In the genomic region with DNA sequence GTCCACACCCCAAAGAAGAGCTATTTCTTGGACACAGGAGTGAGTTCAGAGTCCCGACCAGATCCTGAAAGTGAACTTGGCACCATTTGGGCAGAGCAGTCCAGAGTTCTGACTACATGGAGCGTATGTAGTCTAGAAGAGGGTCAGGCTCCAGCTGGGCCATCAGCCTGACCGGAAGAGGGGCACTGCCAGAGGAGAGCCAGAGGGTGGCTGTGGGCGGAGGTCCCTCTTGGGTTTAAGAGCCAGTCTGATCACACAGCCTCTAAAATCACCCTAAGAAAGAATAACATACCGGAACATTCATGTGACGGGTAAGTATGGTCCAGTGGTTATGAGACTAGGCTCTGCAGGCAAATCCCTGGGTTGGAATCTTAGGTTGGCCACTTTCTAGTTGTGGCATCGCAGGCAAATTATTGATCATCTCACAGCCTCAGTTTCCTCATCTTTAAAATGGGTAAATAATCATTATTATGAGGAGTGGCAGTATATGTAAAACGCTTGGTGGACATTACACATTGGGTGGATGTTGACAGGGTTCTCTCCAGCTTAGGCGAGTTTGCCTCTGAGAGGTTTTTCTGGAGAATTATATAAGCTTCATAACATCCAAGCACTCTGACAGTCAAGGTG, we compare ENCODE assay signal across 8 cellular contexts. TPM values are rescaled to one million over a fixed set of nuclear protein-coding genes. Genes with fewer than 3 reads are reported as not detected.
DNase-seq lines count a peak whose midpoint lies in the region; ATAC-seq and TF ChIP-seq lines count a peak whose summit lies in the region.

No MANE protein-coding gene starts in this region.

- H3K4me1 ChIP-seq in gastrocnemius medialis: peaks cover 13 to 15% of the 10 kb centered on the region in 2 donors

- H3K36me3 ChIP-seq in WERI-Rb-1 (peaks cover 4% of the 10 kb centered on the region; the same call in 1 of the 2 replicates), gastrocnemius medialis (no peaks in the 10 kb centered on the region)

- H3K9me3 ChIP-seq in WERI-Rb-1 (ENCODE audit: severe bottlenecking) (no peaks in the 10 kb centered on the region), gastrocnemius medialis (no peaks in the 10 kb centered on the region)

- in situ Hi-C loops in gastrocnemius medialis (cut with MboI; ENCODE audit: low sequenced_read_pairs in 4 of 4): no loop called here

- TF ChIP-seq POLR2A in gastrocnemius medialis (IDR thresholded peaks at IDR 0.05): no peak

- ATAC-seq in gastrocnemius medialis (no peak), HG03432 (IDR thresholded peaks at IDR 0.05; ENCODE audit: unreplicated experiment) (no peak)

- DNase-seq in GM12864 (ENCODE audit: low read depth): no peak
- no peak for DNase-seq in WERI-Rb-1
- no peak for DNase-seq in foreskin fibroblast
- DNase-seq in gastrocnemius medialis: no peak
- DNase-seq in SW 1271 (lab: John Stamatoyannopoulos, UW): no peak
- DNase-seq in NCI-H446 (lab: John Stamatoyannopoulos, UW): no peak
- DNase-seq in NCI-H2081 treated with DMSO at 0.1 percent for 48 hours (lab: John Stamatoyannopoulos, UW): no peak

- H3K4me3 ChIP-seq in GM12864 (ENCODE audit: low read depth, low read length) (peak overlapping the region; percentile 80), WERI-Rb-1 (ENCODE audit: low read depth, low read length) (peak overlapping the region; percentile 91), foreskin fibroblast (ENCODE audit: low read depth in 1 of 2, low read length in 2 of 2) (peak overlapping the region; percentile 67 to 83), gastrocnemius medialis (peak overlapping the region; percentile 76 to 88 (median 81))

- H3K27me3 ChIP-seq in WERI-Rb-1 (ENCODE audit: insufficient read depth, low read depth, severe bottlenecking) (no peaks in the 10 kb centered on the region), gastrocnemius medialis (no peaks in the 10 kb centered on the region)

- no peak for TF ChIP-seq CTCF in GM12864 (IDR thresholded peaks at IDR 0.05; ENCODE audit: low read depth, low read length, missing control alignments)
- no peak for TF ChIP-seq CTCF in WERI-Rb-1 (IDR thresholded peaks at IDR 0.05; ENCODE audit: low read depth, low read length)
- TF ChIP-seq CTCF in foreskin fibroblast (IDR thresholded peaks at IDR 0.05; ENCODE audit: low read depth, low read length): no peak
- TF ChIP-seq CTCF in gastrocnemius medialis (IDR thresholded peaks at IDR 0.05 in 4 of 5, conservative IDR thresholded peaks at IDR 0.05 in 1 of 5): no peak

- intact Hi-C loops in gastrocnemius medialis (cut with DNase I; ENCODE audit: low total_unique reads): loop anchor here (10.0 kb wide), 1 partner anchor 1165 kb away; a partner anchor contains a TSS

- H3K27ac ChIP-seq in WERI-Rb-1: peak overlapping the region; percentile 86
- H3K27ac ChIP-seq in gastrocnemius medialis: peak overlapping the region; percentile 71 to 88 (median 85)

RNA-seq across cellular contexts. Expression of a gene that starts 2.1 kb away (rescaled TPM):
- total RNA-seq in gastrocnemius medialis: 1 to 10 TPM; 1.5 to 2.0 (median 1.7) TPM
